ENCODE assay signal across 8 cellular contexts in the genomic region with DNA sequence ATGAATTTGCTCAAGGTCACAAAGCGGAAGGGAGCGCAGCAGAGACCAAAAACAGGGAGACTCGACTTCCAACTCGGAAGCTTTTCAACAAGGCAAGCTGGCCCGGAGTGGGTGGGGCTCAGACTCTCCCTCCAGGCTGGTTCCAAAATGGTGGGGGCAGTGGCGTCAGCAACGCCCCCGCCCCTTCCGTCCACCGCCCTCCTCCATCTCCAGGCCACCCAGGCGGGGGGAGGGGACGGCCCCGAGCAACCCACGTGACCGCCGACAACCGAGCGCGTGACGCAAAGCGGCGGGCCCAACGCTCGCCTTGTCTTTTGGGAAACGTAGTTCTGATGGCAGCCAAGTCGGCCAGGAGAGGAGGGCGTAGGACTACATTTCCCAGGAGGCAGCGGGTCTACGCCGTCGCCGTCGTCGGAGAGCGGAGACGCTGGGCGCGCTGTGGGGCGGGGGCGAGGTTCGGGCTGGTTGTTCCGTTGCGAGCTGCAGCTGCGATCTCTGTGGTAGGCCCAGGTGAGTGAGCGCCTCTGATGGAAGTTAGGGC. TPM values are rescaled to one million over a fixed set of nuclear protein-coding genes. Genes with fewer than 3 reads are reported as not detected.
DNase-seq lines count a peak whose midpoint lies in the region; ATAC-seq, FAIRE-seq and TF ChIP-seq lines count a peak whose summit lies in the region.

A gene with protein sequence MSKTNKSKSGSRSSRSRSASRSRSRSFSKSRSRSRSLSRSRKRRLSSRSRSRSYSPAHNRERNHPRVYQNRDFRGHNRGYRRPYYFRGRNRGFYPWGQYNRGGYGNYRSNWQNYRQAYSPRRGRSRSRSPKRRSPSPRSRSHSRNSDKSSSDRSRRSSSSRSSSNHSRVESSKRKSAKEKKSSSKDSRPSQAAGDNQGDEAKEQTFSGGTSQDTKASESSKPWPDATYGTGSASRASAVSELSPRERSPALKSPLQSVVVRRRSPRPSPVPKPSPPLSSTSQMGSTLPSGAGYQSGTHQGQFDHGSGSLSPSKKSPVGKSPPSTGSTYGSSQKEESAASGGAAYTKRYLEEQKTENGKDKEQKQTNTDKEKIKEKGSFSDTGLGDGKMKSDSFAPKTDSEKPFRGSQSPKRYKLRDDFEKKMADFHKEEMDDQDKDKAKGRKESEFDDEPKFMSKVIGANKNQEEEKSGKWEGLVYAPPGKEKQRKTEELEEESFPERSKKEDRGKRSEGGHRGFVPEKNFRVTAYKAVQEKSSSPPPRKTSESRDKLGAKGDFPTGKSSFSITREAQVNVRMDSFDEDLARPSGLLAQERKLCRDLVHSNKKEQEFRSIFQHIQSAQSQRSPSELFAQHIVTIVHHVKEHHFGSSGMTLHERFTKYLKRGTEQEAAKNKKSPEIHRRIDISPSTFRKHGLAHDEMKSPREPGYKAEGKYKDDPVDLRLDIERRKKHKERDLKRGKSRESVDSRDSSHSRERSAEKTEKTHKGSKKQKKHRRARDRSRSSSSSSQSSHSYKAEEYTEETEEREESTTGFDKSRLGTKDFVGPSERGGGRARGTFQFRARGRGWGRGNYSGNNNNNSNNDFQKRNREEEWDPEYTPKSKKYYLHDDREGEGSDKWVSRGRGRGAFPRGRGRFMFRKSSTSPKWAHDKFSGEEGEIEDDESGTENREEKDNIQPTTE (plus strand): TSS at position 448 of the 541 bp plus-strand sequence. CDS start 58,121 bp downstream, outside the sequence.

- DNase-seq in BE2C (peak; percentile 97), GM19240 (ENCODE audit: insufficient read length, low spot score) (peak; percentile 82), NCI-H526 (lab: John Stamatoyannopoulos, UW) (peak; percentile 100), kidney tubule cell (ENCODE audit: low spot score) (peak; percentile 100)
- DNase-seq in activated CD4-positive, alpha-beta T cell treated with anti-CD3 and anti-CD28 coated beads for 48 hours: peak; percentile 100
- DNase-seq in stimulated activated CD4-positive, alpha-beta T cell treated with anti-CD3 and anti-CD28 coated beads, Interleukin-1b, Interleukin-23, amount 100 ng/mL, for 24 hours (ENCODE audit: low read depth in 4 of 4, low spot score in 1 of 4): peak; percentile 95 to 100 (median 98)

- ATAC-seq in HG03460 (IDR thresholded peaks at IDR 0.05; ENCODE audit: unreplicated experiment): peak; percentile 87

- H3K4me3 ChIP-seq in BE2C (ENCODE audit: low read depth, low read length): peak within 1 kb of the TSS; percentile 82

- no peaks in the 10 kb centered on the region for H3K4me1 ChIP-seq in BE2C

- TF ChIP-seq CTCF in BE2C (IDR thresholded peaks at IDR 0.05; ENCODE audit: low read depth, low read length): no peak

- H3K9me3 ChIP-seq in BE2C: no peaks in the 10 kb centered on the region

- peak; percentile 51 for FAIRE-seq in colon (lab: Jason Lieb, UNC)

- H3K27me3 ChIP-seq in BE2C: no peaks in the 10 kb centered on the region

- H3K36me3 ChIP-seq in BE2C: peaks cover 5% of the 10 kb centered on the region; the same call in 1 of the 2 replicates

RNA-seq across cellular contexts. Expression of the gene that starts here (rescaled TPM):
- 41.9 TPM for polyA plus RNA-seq in BE2C (2012; ENCODE audit: insufficient read depth, insufficient read length, low read depth)

Comparison
In these comparisons a context has a peak if more than half of its experiments do, and no peak if none do; other contexts are left out.
1. Peak in every context shown above with its lines: DNase-seq, ATAC-seq and H3K4me3 ChIP-seq.